In genomic region chr11:10735532-10736465, GRCh38 we compare ENCODE assay signal across 8 cellular contexts. TPM values are rescaled to one million over a fixed set of nuclear protein-coding genes. Genes with fewer than 3 reads are reported as not detected.
A peak's percentile ranks its signal among the peaks of the same experiment; 100 is the strongest.
DNase-seq lines count a peak whose midpoint lies in the region; ATAC-seq lines count a peak whose summit lies in the region.

No MANE protein-coding gene starts in this region.

- peak overlapping the region; percentile 33 for H3K4me3 Mint-ChIP-seq in activated CD4-positive, alpha-beta T cell treated with anti-CD3 and anti-CD28 coated beads, Interleukin-2, amount 10 ng/mL, durations not matched to agents 7 days and 5 days

- H3K27ac Mint-ChIP-seq in activated CD4-positive, alpha-beta T cell treated with anti-CD3 and anti-CD28 coated beads, Interleukin-2, amount 10 ng/mL, durations not matched to agents 7 days and 5 days: peak overlapping the region; percentile 16

- no peaks in the 10 kb centered on the region for H3K9me3 Mint-ChIP-seq in activated CD4-positive, alpha-beta T cell treated with anti-CD3 and anti-CD28 coated beads, Interleukin-2, amount 10 ng/mL, durations not matched to agents 7 days and 5 days

- peak; percentile 37 to 92 (median 82) for DNase-seq in C1 segment of cervical spinal cord (lab: John Stamatoyannopoulos, UW)
- DNase-seq in NCI-H524 treated with DMSO at 0.1 percent for 48 hours (lab: John Stamatoyannopoulos, UW): peak; percentile 61
- DNase-seq in activated CD4-positive, alpha-beta T cell treated with anti-CD3 and anti-CD28 coated beads, Interleukin-2, amount 10 ng/mL, durations not matched to agents 7 days and 5 days: peak; percentile 86
- peak; percentile 95 for DNase-seq in dedifferentiated amniotic fluid mesenchymal stem cell (ENCODE audit: extremely low spot score)
- peak; percentile 89 for DNase-seq in left lobe of liver (ENCODE audit: low spot score)
- peak; percentile 91 for DNase-seq in stimulated activated CD4-positive, alpha-beta T cell treated with anti-CD3 and anti-CD28 coated beads, Interleukin-1b, Interleukin-23, amount 100 ng/mL, for 48 hours

- H3K4me1 Mint-ChIP-seq in activated CD4-positive, alpha-beta T cell treated with anti-CD3 and anti-CD28 coated beads, Interleukin-2, amount 10 ng/mL, durations not matched to agents 7 days and 5 days: peaks cover 11% of the 10 kb centered on the region

- peak; percentile 99 for ATAC-seq in GM19395 (IDR thresholded peaks at IDR 0.05; ENCODE audit: unreplicated experiment)
- ATAC-seq in HG03520 (IDR thresholded peaks at IDR 0.05; ENCODE audit: unreplicated experiment): peak; percentile 90
- peak; percentile 100 for ATAC-seq in left lobe of liver

- POLR2A ChIA-PET in activated CD4-positive, alpha-beta T cell treated with anti-CD3 and anti-CD28 coated beads, Interleukin-2, amount 10 ng/mL, durations not matched to agents 7 days and 5 days (lab: Charles Lee): no interaction called here

- H3K27me3 Mint-ChIP-seq in activated CD4-positive, alpha-beta T cell treated with anti-CD3 and anti-CD28 coated beads, Interleukin-2, amount 10 ng/mL, durations not matched to agents 7 days and 5 days: peaks cover 11% of the 10 kb centered on the region

- CTCF ChIA-PET in activated CD4-positive, alpha-beta T cell treated with anti-CD3 and anti-CD28 coated beads, Interleukin-2, amount 10 ng/mL, durations not matched to agents 7 days and 5 days (lab: Charles Lee): interaction anchor here (0.6 to 1.5 kb wide), 3 partner anchors 112 to 440 kb away, joined by 3 to 5 read pairs (median 3); no protein-coding TSS in a partner anchor

- H3K36me3 Mint-ChIP-seq in activated CD4-positive, alpha-beta T cell treated with anti-CD3 and anti-CD28 coated beads, Interleukin-2, amount 10 ng/mL, durations not matched to agents 7 days and 5 days (ENCODE audit: low read depth): no peaks in the 10 kb centered on the region

RNA-seq across cellular contexts. Expression of gene CTR9, which starts 15.2 kb away (rescaled TPM):
- total RNA-seq in activated CD4-positive, alpha-beta T cell treated with anti-CD3 and anti-CD28 coated beads, Interleukin-2, amount 10 ng/mL, durations not matched to agents 7 days and 5 days: 10 to 100 TPM; 45.3 to 47.0 TPM
- total RNA-seq in left lobe of liver: 16.1 TPM

RNA-seq across cellular contexts. Expression of gene IRAG1, which starts 42.2 kb away (rescaled TPM):
- total RNA-seq in activated CD4-positive, alpha-beta T cell treated with anti-CD3 and anti-CD28 coated beads, Interleukin-2, amount 10 ng/mL, durations not matched to agents 7 days and 5 days: not detected
- 0.53 TPM for total RNA-seq in left lobe of liver

Comparison
In these comparisons a context has a peak if more than half of its experiments do, and no peak if none do; other contexts are left out.
1. Peak in every context shown above with its lines: DNase-seq and ATAC-seq.